9 cellular contexts compared by ENCODE assay signal in genomic region chr1:36300526-36300925, GRCh38. TPM values are rescaled to one million over a fixed set of nuclear protein-coding genes. Genes with fewer than 3 reads are reported as not detected.
A peak's percentile ranks its signal among the peaks of the same experiment; 100 is the strongest.
DNase-seq lines count a peak whose midpoint lies in the region; ATAC-seq lines count a peak whose summit lies in the region.
"Had no signal": no experiment of that assay in that cellular context is flagged by ENCODE, and none has a peak within 500 bp of the region (broad histone marks: within the 10 kb centered on the region; RNA-seq: fewer than 3 reads in every experiment).

No MANE protein-coding gene starts in this region.

- peaks cover 51% of the 10 kb centered on the region for H3K36me3 Mint-ChIP-seq in activated CD8-positive, alpha-beta memory T cell treated with anti-CD3 and anti-CD28 coated beads, Interleukin-2, amount 10 ng/mL, durations not matched to agents 7 days and 5 days
- H3K36me3 Mint-ChIP-seq in activated T-helper 17 cell treated with anti-CD3 and anti-CD28 coated beads, Interleukin-2, amount 50 U/mL, for 72 hours (ENCODE audit: low read depth), result peaks cover 99% of the 10 kb centered on the region

- no peaks in the 10 kb centered on the region for H3K9me3 Mint-ChIP-seq in activated CD8-positive, alpha-beta memory T cell treated with anti-CD3 and anti-CD28 coated beads, Interleukin-2, amount 10 ng/mL, durations not matched to agents 7 days and 5 days (ENCODE audit: low read depth)
- no peaks in the 10 kb centered on the region for H3K9me3 Mint-ChIP-seq in activated T-helper 17 cell treated with anti-CD3 and anti-CD28 coated beads, Interleukin-2, amount 50 U/mL, for 72 hours

- H3K4me3 Mint-ChIP-seq in activated CD8-positive, alpha-beta memory T cell treated with anti-CD3 and anti-CD28 coated beads, Interleukin-2, amount 10 ng/mL, durations not matched to agents 7 days and 5 days, result no peak overlapping the region
- H3K4me3 Mint-ChIP-seq in activated T-helper 17 cell treated with anti-CD3 and anti-CD28 coated beads, Interleukin-2, amount 50 U/mL, for 72 hours, result peak overlapping the region; percentile 53

- H3K27ac ChIP-seq in substantia nigra (ENCODE audit: low read depth, low read length, poor library complexity, severe bottlenecking), result peak overlapping the region; percentile 54
- H3K27ac ChIP-seq: ovary had no signal

- no peak for ATAC-seq in activated CD8-positive, alpha-beta memory T cell treated with anti-CD3 and anti-CD28 coated beads, Interleukin-2, amount 10 ng/mL, durations not matched to agents 7 days and 5 days
- peak; percentile 75 for ATAC-seq in activated T-helper 17 cell treated with anti-CD3 and anti-CD28 coated beads, Interleukin-2, amount 50 U/mL, for 72 hours (replicated peaks)
- ATAC-seq in HG02981 (IDR thresholded peaks at IDR 0.05; ENCODE audit: unreplicated experiment), result no peak

- H3K27ac Mint-ChIP-seq in activated CD8-positive, alpha-beta memory T cell treated with anti-CD3 and anti-CD28 coated beads, Interleukin-2, amount 10 ng/mL, durations not matched to agents 7 days and 5 days, result peak overlapping the region; percentile 12
- H3K27ac Mint-ChIP-seq in activated T-helper 17 cell treated with anti-CD3 and anti-CD28 coated beads, Interleukin-2, amount 50 U/mL, for 72 hours, result peak overlapping the region; percentile 81

- no peaks in the 10 kb centered on the region for H3K27me3 Mint-ChIP-seq in activated CD8-positive, alpha-beta memory T cell treated with anti-CD3 and anti-CD28 coated beads, Interleukin-2, amount 10 ng/mL, durations not matched to agents 7 days and 5 days
- no peaks in the 10 kb centered on the region for H3K27me3 Mint-ChIP-seq in activated T-helper 17 cell treated with anti-CD3 and anti-CD28 coated beads, Interleukin-2, amount 50 U/mL, for 72 hours

- CTCF ChIA-PET in activated CD8-positive, alpha-beta memory T cell treated with anti-CD3 and anti-CD28 coated beads, Interleukin-2, amount 10 ng/mL, durations not matched to agents 7 days and 5 days (lab: Charles Lee), result interaction anchor here (1.1 to 2.3 kb wide), 9 partner anchors 9 to 151 kb away, joined by 3 to 10 read pairs (median 4); partner anchors contain the start of genes THRAP3 and TRAPPC3

- H3K4me1 Mint-ChIP-seq in activated CD8-positive, alpha-beta memory T cell treated with anti-CD3 and anti-CD28 coated beads, Interleukin-2, amount 10 ng/mL, durations not matched to agents 7 days and 5 days, result peaks cover 12% of the 10 kb centered on the region
- peaks cover 38% of the 10 kb centered on the region for H3K4me1 Mint-ChIP-seq in activated T-helper 17 cell treated with anti-CD3 and anti-CD28 coated beads, Interleukin-2, amount 50 U/mL, for 72 hours

- no peak for DNase-seq in activated CD8-positive, alpha-beta memory T cell treated with anti-CD3 and anti-CD28 coated beads, Interleukin-2, amount 10 ng/mL, durations not matched to agents 7 days and 5 days
- DNase-seq in activated CD8-positive, alpha-beta memory T cell treated with anti-CD3 and anti-CD28 coated beads for 24 hours, result no peak
- peak; percentile 63 for DNase-seq in kidney glomerular epithelial cell (lab: John Stamatoyannopoulos, UW)
- DNase-seq in substantia nigra (lab: John Stamatoyannopoulos, UW), result no peak
- no peak for DNase-seq in NCI-H526 (lab: John Stamatoyannopoulos, UW)
- DNase-seq in NCI-H510A treated with DMSO at 0.1 percent for 48 hours (lab: John Stamatoyannopoulos, UW), result no peak

RNA-seq across cellular contexts. Expression of gene SH3D21, which starts 5.6 kb away (rescaled TPM):
- total RNA-seq in activated CD8-positive, alpha-beta memory T cell treated with anti-CD3 and anti-CD28 coated beads, Interleukin-2, amount 10 ng/mL, durations not matched to agents 7 days and 5 days, result 10 to 100 TPM in 1 of 2 experiments, 1 to 10 TPM in 1; 5.5 to 11.0 TPM
- 100 to 1,000 TPM in 1 of 2 donors, 10 to 100 TPM in 1; 24.4 to 245 TPM for total RNA-seq in activated T-helper 17 cell treated with anti-CD3 and anti-CD28 coated beads, Interleukin-2, amount 50 U/mL, for 72 hours

RNA-seq across cellular contexts. Expression of gene EVA1B, which starts 22.9 kb away (rescaled TPM):
- total RNA-seq in activated CD8-positive, alpha-beta memory T cell treated with anti-CD3 and anti-CD28 coated beads, Interleukin-2, amount 10 ng/mL, durations not matched to agents 7 days and 5 days, result 10 to 100 TPM; 16.4 to 23.9 TPM
- 1 to 10 TPM; 2.5 to 5.6 TPM for total RNA-seq in activated T-helper 17 cell treated with anti-CD3 and anti-CD28 coated beads, Interleukin-2, amount 50 U/mL, for 72 hours
